25 cellular contexts compared by ENCODE assay signal in genomic region chr7:6163402-6163801, GRCh38. TPM values are rescaled to one million over a fixed set of nuclear protein-coding genes. Genes with fewer than 3 reads are reported as not detected.
A peak's percentile ranks its signal among the peaks of the same experiment; 100 is the strongest.
DNase-seq lines count a peak whose midpoint lies in the region; ATAC-seq and TF ChIP-seq lines count a peak whose summit lies in the region.
"Had no signal": no experiment of that assay in that cellular context is flagged by ENCODE, and none has a peak within 500 bp of the region (broad histone marks: within the 10 kb centered on the region; RNA-seq: fewer than 3 reads in every experiment).

No MANE protein-coding gene starts in this region.

- TF ChIP-seq CTCF in left ventricle myocardium inferior (IDR thresholded peaks at IDR 0.05; ENCODE audit: borderline replicate concordance) (no peak), right atrium auricular region (IDR thresholded peaks at IDR 0.05) (no peak), coronary artery (IDR thresholded peaks at IDR 0.05) (no peak), psoas muscle (IDR thresholded peaks at IDR 0.05) (no peak)

- H3K9me3 ChIP-seq in left ventricle myocardium inferior (replicated peaks) (no peaks in the 10 kb centered on the region), right atrium auricular region (no peaks in the 10 kb centered on the region), psoas muscle (no peaks in the 10 kb centered on the region)
- H3K9me3 ChIP-seq: BE2C, Caco-2, mucosa of descending colon, testis had no signal

- H3K27me3 ChIP-seq in left ventricle myocardium inferior (ENCODE audit: low read depth) = no peaks in the 10 kb centered on the region
- H3K27me3 ChIP-seq in right atrium auricular region = no peaks in the 10 kb centered on the region
- H3K27me3 ChIP-seq in psoas muscle (ENCODE audit: insufficient read depth in 3 of 3, low read length in 2 of 3) = no peaks in the 10 kb centered on the region
- H3K27me3 ChIP-seq: BE2C, testis had no signal

- 93 to 96% (median 95%) methylated on average over 17 of the region's 17 CpGs for WGBS in psoas muscle, 3 donors

- H3K4me1 ChIP-seq in left ventricle myocardium inferior (peaks cover 92% of the 10 kb centered on the region), right atrium auricular region (peaks cover 0 to 62% of the 10 kb centered on the region in 2 donors), psoas muscle (peaks cover 16% of the 10 kb centered on the region)
- H3K4me1 ChIP-seq: Caco-2 had no signal

- DNase-seq in left ventricle myocardium inferior (no peak), right atrium auricular region (ENCODE audit: low spot score) (no peak), coronary artery (ENCODE audit: low spot score) (no peak), psoas muscle (no peak)
- DNase-seq in stimulated activated CD4-positive, alpha-beta T cell treated with anti-CD3 and anti-CD28 coated beads, Interleukin-4, amount 100 ng/mL, for 1 hour = no peak
- DNase-seq: ACHN; activated CD4-positive, alpha-beta T cell treated with anti-CD3 and anti-CD28 coated beads for 1 hour; activated CD8-positive, alpha-beta T cell treated with anti-CD3 and anti-CD28 coated beads, Interleukin-2, amount 10 ng/mL, durations not matched to agents 7 days and 5 days; activated gamma-delta T cell; BE2C; Caco-2; effector CD8-positive, alpha-beta T cell; HCEC 1CT; head of caudate nucleus; mucosa of descending colon; NCI-H1105 treated with DMSO at 0.1 percent for 48 hours; NCI-H2029 treated with DMSO at 0.1 percent for 48 hours; NCI-H526; stimulated activated naive CD4-positive, alpha-beta T cell treated with Interleukin-2 at 50 U/mL for 16 hours; T-helper 17 cell; testis had no signal

- H3K36me3 ChIP-seq in left ventricle myocardium inferior (peaks cover 54% of the 10 kb centered on the region), right atrium auricular region (peaks cover 15% of the 10 kb centered on the region), psoas muscle (ENCODE audit: insufficient read depth in 1 of 2, low read depth in 1 of 2) (peaks cover 0 to 60% of the 10 kb centered on the region in 2 donors)

- no peak overlapping the region for H3K4me3 ChIP-seq in left ventricle myocardium inferior
- no peak overlapping the region for H3K4me3 ChIP-seq in right atrium auricular region
- H3K4me3 ChIP-seq in coronary artery = no peak overlapping the region
- no peak overlapping the region for H3K4me3 ChIP-seq in psoas muscle
- H3K4me3 ChIP-seq: mucosa of descending colon, SK-N-MC, testis had no signal

- intact Hi-C loops in left ventricle myocardium inferior (cut with micrococcal nuclease) = loop anchor here (5.0 kb wide), 1 partner anchor 159 kb away; no protein-coding TSS in a partner anchor
- intact Hi-C loops in psoas muscle (cut with DNase I) = loop anchor here in 1 of 2 donors (5.0 kb wide), 1 partner anchor 109 kb away; the partner anchor contains the start of gene CYTH3

- H3K27ac ChIP-seq in left ventricle myocardium inferior (replicated peaks) (peak overlapping the region; percentile 87), right atrium auricular region (peak overlapping the region in 1 of 2 donors; percentile 70), coronary artery (peak overlapping the region; percentile 89 to 90), psoas muscle (peak overlapping the region; percentile 13)
- H3K27ac ChIP-seq: SK-N-MC had no signal

- no peak for ATAC-seq in psoas muscle
- ATAC-seq in SK-N-SH treated with all-trans-retinoic acid at 6 μM for 48 hours = no peak
- ATAC-seq in GM21529 (IDR thresholded peaks at IDR 0.05; ENCODE audit: unreplicated experiment) = no peak
- ATAC-seq: activated CD8-positive, alpha-beta T cell treated with anti-CD3 and anti-CD28 coated beads, Interleukin-2, amount 10 ng/mL, durations not matched to agents 7 days and 5 days; natural killer cell treated with Interleukin-12 subunit alpha and Interleukin-12 subunit beta and Interleukin-15 and Interleukin-18, amount 100 ng/mL, for 72 hours; T-helper 17 cell had no signal

TF ChIP-seq in SK-N-SH treated with all-trans-retinoic acid at 6 μM for 48 hours, 23 proteins besides CTCF, POLR2A, EP300 and RAD21:
- TF ChIP-seq ZNF70 (CRISPR knock-in tag; IDR thresholded peaks at IDR 0.05) (no peak), ZNF8 (CRISPR knock-in tag; IDR thresholded peaks at IDR 0.05) (no peak), RARB (CRISPR knock-in tag; IDR thresholded peaks at IDR 0.05) (no peak), ZFP30 (CRISPR knock-in tag; IDR thresholded peaks at IDR 0.05) (no peak), TOX (CRISPR knock-in tag; IDR thresholded peaks at IDR 0.05; ENCODE audit: borderline replicate concordance) (no peak), CREB5 (CRISPR knock-in tag; IDR thresholded peaks at IDR 0.05; ENCODE audit: low read depth) (no peak), ZFP3 (CRISPR knock-in tag; IDR thresholded peaks at IDR 0.05) (no peak), GLIS3 (CRISPR knock-in tag; IDR thresholded peaks at IDR 0.05) (no peak)
- TF ChIP-seq, protein P1, sequence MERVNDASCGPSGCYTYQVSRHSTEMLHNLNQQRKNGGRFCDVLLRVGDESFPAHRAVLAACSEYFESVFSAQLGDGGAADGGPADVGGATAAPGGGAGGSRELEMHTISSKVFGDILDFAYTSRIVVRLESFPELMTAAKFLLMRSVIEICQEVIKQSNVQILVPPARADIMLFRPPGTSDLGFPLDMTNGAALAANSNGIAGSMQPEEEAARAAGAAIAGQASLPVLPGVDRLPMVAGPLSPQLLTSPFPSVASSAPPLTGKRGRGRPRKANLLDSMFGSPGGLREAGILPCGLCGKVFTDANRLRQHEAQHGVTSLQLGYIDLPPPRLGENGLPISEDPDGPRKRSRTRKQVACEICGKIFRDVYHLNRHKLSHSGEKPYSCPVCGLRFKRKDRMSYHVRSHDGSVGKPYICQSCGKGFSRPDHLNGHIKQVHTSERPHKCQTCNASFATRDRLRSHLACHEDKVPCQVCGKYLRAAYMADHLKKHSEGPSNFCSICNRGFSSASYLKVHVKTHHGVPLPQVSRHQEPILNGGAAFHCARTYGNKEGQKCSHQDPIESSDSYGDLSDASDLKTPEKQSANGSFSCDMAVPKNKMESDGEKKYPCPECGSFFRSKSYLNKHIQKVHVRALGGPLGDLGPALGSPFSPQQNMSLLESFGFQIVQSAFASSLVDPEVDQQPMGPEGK (CRISPR knock-in tag; IDR thresholded peaks at IDR 0.05; ENCODE audit: borderline replicate concordance) = no peak
- TF ChIP-seq, protein P2, sequence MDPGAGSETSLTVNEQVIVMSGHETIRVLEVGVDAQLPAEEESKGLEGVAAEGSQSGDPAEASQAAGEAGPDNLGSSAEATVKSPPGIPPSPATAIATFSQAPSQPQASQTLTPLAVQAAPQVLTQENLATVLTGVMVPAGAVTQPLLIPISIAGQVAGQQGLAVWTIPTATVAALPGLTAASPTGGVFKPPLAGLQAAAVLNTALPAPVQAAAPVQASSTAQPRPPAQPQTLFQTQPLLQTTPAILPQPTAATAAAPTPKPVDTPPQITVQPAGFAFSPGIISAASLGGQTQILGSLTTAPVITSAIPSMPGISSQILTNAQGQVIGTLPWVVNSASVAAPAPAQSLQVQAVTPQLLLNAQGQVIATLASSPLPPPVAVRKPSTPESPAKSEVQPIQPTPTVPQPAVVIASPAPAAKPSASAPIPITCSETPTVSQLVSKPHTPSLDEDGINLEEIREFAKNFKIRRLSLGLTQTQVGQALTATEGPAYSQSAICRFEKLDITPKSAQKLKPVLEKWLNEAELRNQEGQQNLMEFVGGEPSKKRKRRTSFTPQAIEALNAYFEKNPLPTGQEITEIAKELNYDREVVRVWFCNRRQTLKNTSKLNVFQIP (CRISPR knock-in tag; IDR thresholded peaks at IDR 0.05; ENCODE audit: borderline replicate concordance, low read depth) = no peak

RNA-seq across cellular contexts. Expression of gene USP42, which starts 58.7 kb away (rescaled TPM):
- total RNA-seq in left ventricle myocardium inferior = 4.0 TPM
- 1 to 10 TPM; 3.7 to 5.8 TPM for total RNA-seq in right atrium auricular region
- total RNA-seq in psoas muscle = 1 to 10 TPM; 5.3 to 8.1 (median 5.7) TPM
- polyA plus RNA-seq in psoas muscle = 1 to 10 TPM; 2.4 to 5.9 (median 3.3) TPM
